Comparison of ENCODE assay signal across 16 cellular contexts in genomic region chr9:133491656-133491925, GRCh38. TPM values are rescaled to one million over a fixed set of nuclear protein-coding genes. Genes with fewer than 3 reads are reported as not detected.
DNase-seq lines count a peak whose midpoint lies in the region; ATAC-seq and TF ChIP-seq lines count a peak whose summit lies in the region.
"Had no signal": no experiment of that assay in that cellular context is flagged by ENCODE, and none has a peak within 500 bp of the region (broad histone marks: within the 10 kb centered on the region; RNA-seq: fewer than 3 reads in every experiment).

No MANE protein-coding gene starts in this region.

- H3K27me3 ChIP-seq in adrenal gland (no peaks in the 10 kb centered on the region), esophagus muscularis mucosa (peaks cover 0 to 68% (median 0%) of the 10 kb centered on the region in 4 donors), osteoblast (ENCODE audit: insufficient read depth, low read length) (no peaks in the 10 kb centered on the region), tibial artery (peaks cover 0 to 18% of the 10 kb centered on the region in 2 donors)

- no peaks in the 10 kb centered on the region for H4K20me1 ChIP-seq in osteoblast (ENCODE audit: insufficient read depth, low read length)

- H3K36me3 ChIP-seq in adrenal gland (replicated peaks in 1 of 2): no peaks in the 10 kb centered on the region
- H3K36me3 ChIP-seq in esophagus muscularis mucosa: no peaks in the 10 kb centered on the region
- H3K36me3 ChIP-seq in osteoblast (ENCODE audit: insufficient read depth, low read length): no peaks in the 10 kb centered on the region
- H3K36me3 ChIP-seq in tibial artery: no peaks in the 10 kb centered on the region

- H3K27ac ChIP-seq in adrenal gland (peak overlapping the region in 3 of 5 donors; percentile 44 to 86 (median 47)), esophagus muscularis mucosa (replicated peaks in 1 of 4) (peak overlapping the region in 3 of 4 donors; percentile 28 to 48 (median 43)), osteoblast (ENCODE audit: low read depth, low read length) (no peak overlapping the region), tibial artery (peak overlapping the region; percentile 42 to 65)
- H3K27ac ChIP-seq: PC-9 had no signal

- DNase-seq in adrenal gland (no peak), esophagus muscularis mucosa (ENCODE audit: extremely low spot score) (no peak), osteoblast (ENCODE audit: insufficient read length, low spot score, missing footprints) (peak; percentile 71), tibial artery (no peak)
- DNase-seq in activated naive CD4-positive, alpha-beta T cell treated with anti-CD3 and anti-CD28 coated beads, Interleukin-2, amount 50 U/mL, for 16 hours: no peak
- DNase-seq: COR-L47, GF-D8, H9, NCI-H1105 treated with DMSO at 0.1 percent for 48 hours, NCI-H2107, NCI-H2227 treated with DMSO at 0.1 percent for 48 hours, PC-9 had no signal

- H3K4me3 ChIP-seq in adrenal gland (no peak overlapping the region), esophagus muscularis mucosa (no peak overlapping the region), osteoblast (ENCODE audit: insufficient read depth, low read length) (no peak overlapping the region), tibial artery (no peak overlapping the region)
- H3K4me3 ChIP-seq: PC-9 had no signal

- no peak for TF ChIP-seq EP300 in esophagus muscularis mucosa (IDR thresholded peaks at IDR 0.05)

- no peaks in the 10 kb centered on the region for H3K9me3 ChIP-seq in adrenal gland (replicated peaks in 1 of 3)
- H3K9me3 ChIP-seq in esophagus muscularis mucosa: no peaks in the 10 kb centered on the region
- no peaks in the 10 kb centered on the region for H3K9me3 ChIP-seq in osteoblast (ENCODE audit: low read depth, low read length)
- no peaks in the 10 kb centered on the region for H3K9me3 ChIP-seq in tibial artery

- no peak for ATAC-seq in GM19452 (IDR thresholded peaks at IDR 0.05; ENCODE audit: unreplicated experiment)
- no peak for ATAC-seq in HG02981 (IDR thresholded peaks at IDR 0.05; ENCODE audit: unreplicated experiment)

- intact Hi-C loops in adrenal gland (cut with DNase I) (no loop called here), esophagus muscularis mucosa (cut with DNase I) (no loop called here), tibial artery (cut with DNase I; ENCODE audit: low total_unique reads) (loop anchor here (2.0 kb wide), 1 partner anchor 301 kb away; no protein-coding TSS in a partner anchor)

- H3K4me1 ChIP-seq in adrenal gland (replicated peaks in 1 of 2) (no peaks in the 10 kb centered on the region), esophagus muscularis mucosa (peaks cover 11 to 25% (median 18%) of the 10 kb centered on the region in 4 donors), osteoblast (ENCODE audit: insufficient read depth, low read length) (peaks cover 12% of the 10 kb centered on the region), tibial artery (peaks cover 7 to 28% (median 19%) of the 10 kb centered on the region in 4 donors)

- TF ChIP-seq POLR2A in adrenal gland (IDR thresholded peaks at IDR 0.05) (no peak), esophagus muscularis mucosa (IDR thresholded peaks at IDR 0.05; ENCODE audit: low read depth) (no peak)

- TF ChIP-seq CTCF in adrenal gland (IDR thresholded peaks at IDR 0.05) (no peak), esophagus muscularis mucosa (IDR thresholded peaks at IDR 0.05) (no peak), osteoblast (IDR thresholded peaks at IDR 0.05; ENCODE audit: extremely low read depth, low read depth, low read length) (no peak), tibial artery (IDR thresholded peaks at IDR 0.05) (no peak)

- no peaks in the 10 kb centered on the region for H3K79me2 ChIP-seq in osteoblast (ENCODE audit: insufficient read depth, low read length)

- H3K4me2 ChIP-seq in osteoblast (ENCODE audit: insufficient read depth, low read length): no peak overlapping the region
- H3K4me2 ChIP-seq: PC-9 had no signal

- WGBS in adrenal gland, 4 donors: 79 to 86% (median 84%) methylated on average over 7 to 8 of the region's 8 CpGs
- WGBS in esophagus muscularis mucosa: 91% methylated on average over 8 of the region's 8 CpGs

- no peak overlapping the region for H2AFZ ChIP-seq in osteoblast (ENCODE audit: low read length)
- H2AFZ ChIP-seq: PC-9 had no signal

RNA-seq across cellular contexts. Expression of gene SLC2A6, which starts 12.7 kb away (rescaled TPM):
- total RNA-seq in adrenal gland (10 to 100 TPM in 3 of 8 donors, 1 to 10 TPM in 5; 2.0 to 79.1 (median 8.8) TPM), esophagus muscularis mucosa (1 to 10 TPM; 2.9 to 8.6 (median 5.9) TPM), osteoblast (25.3 TPM in 2 replicates)
- 1 to 10 TPM; 3.3 to 6.7 (median 5.0) TPM for polyA plus RNA-seq in adrenal gland

RNA-seq across cellular contexts. Expression of gene CACFD1, which starts 31.8 kb away (rescaled TPM):
- total RNA-seq in adrenal gland (10 to 100 TPM; 11.4 to 29.5 (median 19.8) TPM), esophagus muscularis mucosa (10 to 100 TPM; 12.5 to 27.8 (median 19.6) TPM), osteoblast (8.0 and 9.0 TPM in 2 replicates)
- polyA plus RNA-seq in adrenal gland: 10 to 100 TPM in 1 of 3 donors, 1 to 10 TPM in 2; 6.5 to 11.1 (median 8.8) TPM

RNA-seq across cellular contexts. Expression of gene MYMK, which starts 33.2 kb away (rescaled TPM):
- total RNA-seq in adrenal gland: not detected
- not detected for polyA plus RNA-seq in adrenal gland
- total RNA-seq in esophagus muscularis mucosa: not detected
- not detected in 2 replicates for total RNA-seq in osteoblast
- total RNA-seq: Daoy, H9, PC-9 had no signal

RNA-seq across cellular contexts. Expression of gene ADAMTSL2, which starts 42.9 kb away (rescaled TPM):
- total RNA-seq in adrenal gland (100 to 1,000 TPM in 2 of 8 donors, 10 to 100 TPM in 6; 23.5 to 138 (median 70.9) TPM), esophagus muscularis mucosa (1 to 10 TPM; 2.8 to 6.6 (median 3.2) TPM), osteoblast (under 0.01 and 0.29 TPM in 2 replicates)
- polyA plus RNA-seq in adrenal gland: 100 to 1,000 TPM in 1 of 3 donors, 10 to 100 TPM in 1, 1 to 10 TPM in 1; 4.1 to 108 (median 35.3) TPM
- total RNA-seq: Daoy, LHCN-M2 had no signal
